1 cellular context compared by ENCODE assay signal in the genomic region with DNA sequence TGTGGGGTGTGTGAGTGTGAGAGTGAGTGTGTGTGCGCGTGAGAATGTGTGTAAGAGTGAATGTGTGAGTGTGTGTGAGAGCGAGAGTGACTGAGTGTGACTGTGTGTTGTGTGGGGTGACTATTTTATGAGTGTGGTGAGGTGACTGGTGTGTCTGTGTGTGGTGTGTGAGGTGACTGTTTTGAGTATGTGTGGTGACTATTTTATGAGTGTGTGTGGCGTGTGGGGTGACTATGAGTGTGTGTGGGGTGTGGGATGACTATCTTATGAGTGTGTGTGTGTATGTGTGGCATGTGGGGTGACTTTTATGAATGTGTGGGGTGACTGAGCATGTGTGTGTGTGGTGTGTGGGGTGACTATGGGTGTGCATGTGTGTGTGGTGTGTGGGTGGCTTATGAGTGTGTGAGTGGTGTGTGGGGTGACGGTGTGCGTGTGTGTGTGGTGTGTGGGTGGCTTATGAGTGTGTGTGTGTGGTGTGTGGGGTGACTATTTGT.
TF ChIP-seq lines count a peak whose summit lies in the region.

No MANE protein-coding gene starts in this region.

TF ChIP-seq in IMR-90, 13 proteins besides CTCF, POLR2A, EP300 and RAD21:
- no peak; the same call in 1 of the 2 replicates for TF ChIP-seq BHLHE40 (IDR thresholded peaks at IDR 0.05; ENCODE audit: low read depth, low read length)
- peak; percentile 11; the same call in 1 of the 2 replicates for TF ChIP-seq FOS (IDR thresholded peaks at IDR 0.05; ENCODE audit: low read depth, low read length)
